ENCODE assay signal across 10 cellular contexts in the genomic region with DNA sequence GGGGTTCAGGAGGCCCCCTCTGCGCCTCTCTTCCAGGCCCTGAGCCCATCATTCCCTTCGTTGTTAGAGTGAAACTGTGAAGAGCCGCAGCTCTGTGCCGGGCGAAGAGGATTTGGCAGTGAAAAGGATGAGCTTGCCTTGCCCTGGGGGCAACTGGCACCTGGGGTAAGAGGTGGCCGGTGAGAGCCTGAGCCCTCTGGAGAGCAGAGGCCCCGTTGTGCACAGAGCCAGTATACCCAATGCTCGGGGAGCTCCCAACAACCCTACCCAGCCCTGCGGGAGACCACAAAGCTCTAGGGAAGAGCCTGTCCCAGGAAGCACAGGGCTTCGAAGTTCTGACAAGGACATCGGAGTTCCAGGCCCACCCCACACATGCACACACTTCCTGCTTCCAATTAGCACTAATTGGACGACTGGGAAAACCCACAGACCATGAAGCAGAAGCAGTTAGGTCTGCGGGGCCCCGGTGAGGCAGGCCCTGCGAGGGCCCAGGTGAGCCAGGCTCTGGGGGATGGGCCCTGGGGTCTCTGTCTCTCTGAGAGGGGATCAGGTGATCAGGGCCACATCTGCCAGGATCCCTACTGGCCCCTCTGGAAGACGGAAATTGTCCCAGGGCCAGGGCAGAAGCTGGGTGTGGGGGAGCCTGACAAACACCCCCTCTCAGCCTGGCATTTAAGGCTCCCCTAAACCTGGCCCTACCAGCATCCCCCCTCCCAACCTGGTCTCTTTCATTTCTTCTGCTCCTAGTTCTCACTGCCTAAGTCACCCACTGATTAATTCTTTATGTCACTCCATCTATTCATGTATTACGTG. TPM values are rescaled to one million over a fixed set of nuclear protein-coding genes. Genes with fewer than 3 reads are reported as not detected.
DNase-seq lines count a peak whose midpoint lies in the region; ATAC-seq lines count a peak whose summit lies in the region.
"Had no signal": no experiment of that assay in that cellular context is flagged by ENCODE, and none has a peak within 500 bp of the region (broad histone marks: within the 10 kb centered on the region; RNA-seq: fewer than 3 reads in every experiment).

No MANE protein-coding gene starts in this region.

- H3K9ac ChIP-seq in GM23248 = peak overlapping the region; percentile 67
- H3K9ac ChIP-seq in skeletal muscle satellite cell (ENCODE audit: low read depth, low read length) = peak overlapping the region; percentile 71

- H3K27ac ChIP-seq in GM23248 = no peak overlapping the region
- H3K27ac ChIP-seq: cardiac muscle cell had no signal

- H3K9me2 ChIP-seq in GM23248 (ENCODE audit: insufficient read depth) = no peaks in the 10 kb centered on the region

- no peaks in the 10 kb centered on the region for H4K20me1 ChIP-seq in GM23248 (ENCODE audit: insufficient read depth)

- peak overlapping the region; percentile 79 for H3K4me3 ChIP-seq in GM23248
- H3K4me3 ChIP-seq in skeletal muscle satellite cell (ENCODE audit: low read length) = no peak overlapping the region
- H3K4me3 ChIP-seq: cardiac muscle cell had no signal

- in situ Hi-C loops in GM23248 (cut with MboI) = no loop called here

- H3K9me3 ChIP-seq in GM23248 (ENCODE audit: low read depth) (no peaks in the 10 kb centered on the region), T-helper 17 cell (ENCODE audit: control insufficient read depth, low read length, poor library complexity, severe bottlenecking) (no peaks in the 10 kb centered on the region), skeletal muscle satellite cell (replicated peaks; ENCODE audit: low read length) (no peaks in the 10 kb centered on the region)

- no peaks in the 10 kb centered on the region for H3F3A ChIP-seq in GM23248 (ENCODE audit: insufficient read depth)

- ATAC-seq in T-helper 17 cell (no peak), left ventricle myocardium superior (peak; percentile 2), HG03108 (IDR thresholded peaks at IDR 0.05; ENCODE audit: unreplicated experiment) (no peak)

- intact Hi-C loops in left ventricle myocardium superior (cut with micrococcal nuclease) = no loop called here

- H3K4me2 ChIP-seq in GM23248 (ENCODE audit: unreplicated experiment) = peak overlapping the region; percentile 99
- H3K4me2 ChIP-seq in skeletal muscle satellite cell (ENCODE audit: low read length) = peak overlapping the region; percentile 97

- 41 to 49% methylated on average over 17 of the region's 17 CpGs for WGBS in GM23248 (ENCODE audit: low coverage in 1 of 2, low lambda C conversion rate in 2 of 2, missing lambda C conversion rate in 2 of 2), 2 experiments

- peak overlapping the region; percentile 100 for H2AFZ ChIP-seq in GM23248

- H3K27me3 ChIP-seq in GM23248 (replicated peaks; ENCODE audit: insufficient read depth) = no peaks in the 10 kb centered on the region; the same call in 1 of the 2 replicates
- peaks cover 2% of the 10 kb centered on the region for H3K27me3 ChIP-seq in skeletal muscle satellite cell (ENCODE audit: control insufficient read depth, insufficient read depth, low read length)

- peak overlapping the region; percentile 93 for H3K4me3 Mint-ChIP-seq in T-helper 17 cell

- peaks cover 16% of the 10 kb centered on the region for H3K4me1 Mint-ChIP-seq in T-helper 17 cell

- H3K36me3 ChIP-seq in GM23248 (ENCODE audit: low read depth) = no peaks in the 10 kb centered on the region
- H3K36me3 ChIP-seq in skeletal muscle satellite cell (ENCODE audit: insufficient read depth, low read length) = no peaks in the 10 kb centered on the region
- H3K36me3 ChIP-seq: cardiac muscle cell had no signal

- H3K27ac Mint-ChIP-seq in T-helper 17 cell = peak overlapping the region; percentile 92

- peaks cover 3% of the 10 kb centered on the region; the same call in 1 of the 2 replicates for H3K4me1 ChIP-seq in GM23248 (ENCODE audit: insufficient read depth)
- peaks cover 6% of the 10 kb centered on the region for H3K4me1 ChIP-seq in skeletal muscle satellite cell (ENCODE audit: control insufficient read depth, insufficient read depth, low read length)

- H3K79me2 ChIP-seq in GM23248 (ENCODE audit: insufficient read depth) = no peaks in the 10 kb centered on the region

- DNase-seq in GM23248 = no peak
- no peak for DNase-seq in T-helper 17 cell
- DNase-seq in left ventricle myocardium superior = peak; percentile 26
- no peak for DNase-seq in NCI-H1436 treated with DMSO at 0.1 percent for 48 hours (lab: John Stamatoyannopoulos, UW)
- no peak for DNase-seq in amniotic stem cell (lab: John Stamatoyannopoulos, UW)
- no peak for DNase-seq in EL
- DNase-seq: NCI-H524 treated with DMSO at 0.1 percent for 48 hours had no signal

- no peaks in the 10 kb centered on the region for H3K36me3 Mint-ChIP-seq in T-helper 17 cell (ENCODE audit: low read depth)

- no peaks in the 10 kb centered on the region for H3K27me3 Mint-ChIP-seq in T-helper 17 cell

RNA-seq across cellular contexts. Expression of gene SFMBT1, which starts 27.9 kb away (rescaled TPM):
- total RNA-seq in GM23248 (2014; rRNA removed; shearing (Covaris generic)) = 2.6 and 3.0 TPM in 2 replicates
- polyA plus RNA-seq in GM23248 (2016; fragmentation: Nextera tagmentation; extraction: Ambion mirVana) = 2.2 and 2.3 TPM in 2 replicates
- total RNA-seq in T-helper 17 cell (10 to 100 TPM; 36.1 to 49.8 TPM), left ventricle myocardium superior (20.0 TPM)
- total RNA-seq in skeletal muscle satellite cell (2012; rRNA removed) = 3.9 and 5.1 TPM in 2 replicates

RNA-seq across cellular contexts. Expression of gene RFT1, which starts 56.5 kb away (rescaled TPM):
- total RNA-seq in GM23248 (2014; rRNA removed; shearing (Covaris generic)) = 20.9 and 35.0 TPM in 2 replicates
- polyA plus RNA-seq in GM23248 (2016; fragmentation: Nextera tagmentation; extraction: Ambion mirVana) = 35.7 and 43.8 TPM in 2 replicates
- total RNA-seq in T-helper 17 cell = 10 to 100 TPM; 11.9 to 12.2 TPM
- total RNA-seq in left ventricle myocardium superior = 8.5 TPM
- 17.5 and 19.2 TPM in 2 replicates for total RNA-seq in skeletal muscle satellite cell (2012; rRNA removed)
